In the genomic region with DNA sequence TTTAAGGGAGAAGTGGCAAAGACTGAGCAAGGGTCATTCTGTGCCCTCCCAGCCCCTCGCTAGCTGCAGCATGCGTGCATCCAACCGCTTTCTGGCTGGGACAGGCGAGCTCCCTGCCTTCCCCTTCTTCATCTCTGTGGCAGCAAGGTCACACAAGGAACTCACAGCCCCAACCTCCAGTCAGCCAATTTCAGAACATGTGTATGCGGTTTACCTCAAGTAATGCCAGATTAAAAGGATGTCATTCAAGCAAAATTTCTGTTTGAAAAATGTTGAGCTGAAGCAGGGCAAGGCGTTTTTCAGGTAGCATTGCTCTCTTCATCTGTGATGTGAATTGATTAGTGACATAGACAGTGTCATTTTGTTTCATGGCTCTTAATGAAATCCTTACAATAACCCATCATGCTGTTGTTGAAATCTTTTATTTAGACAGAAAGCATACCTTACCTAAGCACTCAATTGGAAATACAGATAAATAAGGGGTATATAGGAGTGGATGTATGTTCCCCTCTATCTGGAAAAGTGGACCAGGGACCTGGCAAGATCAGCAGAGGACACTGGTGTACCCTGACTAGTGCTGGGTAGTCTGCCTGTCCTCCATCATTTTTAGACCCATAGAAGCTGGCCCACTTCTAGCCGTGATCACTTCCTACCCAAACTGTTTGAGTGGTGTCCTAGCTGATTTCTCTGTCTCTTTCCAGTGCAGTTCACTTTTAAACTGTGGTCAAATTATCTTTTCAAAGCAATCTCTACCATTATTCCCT, we compare ENCODE assay signal across 26 cellular contexts.
DNase-seq lines count a peak whose midpoint lies in the region; ATAC-seq, FAIRE-seq and TF ChIP-seq lines count a peak whose summit lies in the region.
"Had no signal": no experiment of that assay in that cellular context is flagged by ENCODE, and none has a peak within 500 bp of the region (broad histone marks: within the 10 kb centered on the region; RNA-seq: fewer than 3 reads in every experiment).

No MANE protein-coding gene starts in this region.

- H3K9me3 Mint-ChIP-seq in activated CD8-positive, alpha-beta memory T cell treated with anti-CD3 and anti-CD28 coated beads, Interleukin-2, amount 10 ng/mL, durations not matched to agents 7 days and 5 days (ENCODE audit: low read depth): no peaks in the 10 kb centered on the region
- H3K9me3 Mint-ChIP-seq in CD8-positive, alpha-beta T cell: peaks cover 2% of the 10 kb centered on the region

- H3K27me3 Mint-ChIP-seq in activated CD8-positive, alpha-beta memory T cell treated with anti-CD3 and anti-CD28 coated beads, Interleukin-2, amount 10 ng/mL, durations not matched to agents 7 days and 5 days: no peaks in the 10 kb centered on the region
- H3K27me3 Mint-ChIP-seq in CD8-positive, alpha-beta T cell (ENCODE audit: low read depth): peaks cover 2% of the 10 kb centered on the region

- no peaks in the 10 kb centered on the region for H3K79me1 ChIP-seq in H1 (ENCODE audit: low read depth, low read length)

- no peaks in the 10 kb centered on the region for H3K23me2 ChIP-seq in H1 (ENCODE audit: low read depth, low read length)

- no peaks in the 10 kb centered on the region for H3K36me3 Mint-ChIP-seq in activated CD8-positive, alpha-beta memory T cell treated with anti-CD3 and anti-CD28 coated beads, Interleukin-2, amount 10 ng/mL, durations not matched to agents 7 days and 5 days
- no peaks in the 10 kb centered on the region for H3K36me3 Mint-ChIP-seq in CD8-positive, alpha-beta T cell
- H3K36me3 Mint-ChIP-seq: CD4-positive, CD25-positive, alpha-beta regulatory T cell had no signal

- H2BK120ac ChIP-seq in H1 (replicated peaks; ENCODE audit: low read depth, low read length): no peak overlapping the region

- no peak for TF ChIP-seq RAD21 in H1 (IDR thresholded peaks at IDR 0.05 in 1 of 2, conservative IDR thresholded peaks at IDR 0.05 in 1 of 2; ENCODE audit: low read depth in 2 of 2, low read length in 2 of 2)

- WGBS in H1 (ENCODE audit: extremely low coverage in 1 of 2, insufficient coverage in 1 of 2, insufficient read length in 1 of 2, insufficient replicate concordance in 2 of 2, low coverage in 1 of 2, low lambda C conversion rate in 2 of 2, missing lambda C conversion rate in 1 of 2), 2 experiments: 82% methylated on average over 7 of the region's 7 CpGs; no CpG with 5 or more reads in 1 of the 2 experiments

- H2BK12ac ChIP-seq in H1 (ENCODE audit: low read depth, low read length): no peak overlapping the region

- peak overlapping the region; percentile 58; the same call in 1 of the 2 replicates for H2AFZ ChIP-seq in H1 (ENCODE audit: low read length)

- H3K9me3 ChIP-seq in CD8-positive, alpha-beta T cell (ENCODE audit: low read length): no peaks in the 10 kb centered on the region
- 0 out of 4 replicates have a peak, but pooled peaks cover 0 to 3% of the 10 kb centered on the region in 2 experiments for H3K9me3 ChIP-seq in H1 (ENCODE audit: insufficient read depth in 2 of 2, low read depth in 1 of 2, low read length in 1 of 2)
- H3K9me3 ChIP-seq: BLaER1 had no signal

- no peak overlapping the region for H3K14ac ChIP-seq in H1 (ENCODE audit: insufficient read length)

- H3K4me2 ChIP-seq in H1 (ENCODE audit: insufficient read depth in 1 of 2, low read depth in 2 of 2, low read length in 2 of 2): no peak overlapping the region
- H3K4me2 ChIP-seq: BLaER1 had no signal

- peak; percentile 36 for ATAC-seq in activated CD8-positive, alpha-beta memory T cell treated with anti-CD3 and anti-CD28 coated beads, Interleukin-2, amount 10 ng/mL, durations not matched to agents 7 days and 5 days
- peak; percentile 20 for ATAC-seq in CD8-positive, alpha-beta T cell
- ATAC-seq: GM12878, HepG2, K562, Panc1 had no signal

- H4K20me1 ChIP-seq in H1 (replicated peaks in 1 of 2; ENCODE audit: control insufficient read depth in 1 of 2, insufficient read depth in 2 of 2, low read length in 2 of 2): no peaks in the 10 kb centered on the region
- H4K20me1 ChIP-seq: BLaER1 had no signal

- TF ChIP-seq POLR2A in H1 (IDR thresholded peaks at IDR 0.05; ENCODE audit: control extremely low read depth in 1 of 2, low read depth in 2 of 2, low read length in 2 of 2): no peak

- H3K4ac ChIP-seq in H1 (replicated peaks; ENCODE audit: insufficient read length, low read depth, low read length): no peak overlapping the region

- H3K4me1 Mint-ChIP-seq in activated CD8-positive, alpha-beta memory T cell treated with anti-CD3 and anti-CD28 coated beads, Interleukin-2, amount 10 ng/mL, durations not matched to agents 7 days and 5 days: no peaks in the 10 kb centered on the region
- no peaks in the 10 kb centered on the region for H3K4me1 Mint-ChIP-seq in CD8-positive, alpha-beta T cell (ENCODE audit: low read depth)

- no peak overlapping the region for H3K56ac ChIP-seq in H1 (replicated peaks; ENCODE audit: insufficient read length, low read depth, low read length)

- no peak overlapping the region for H3K18ac ChIP-seq in H1 (ENCODE audit: extremely low read depth, low read length)

- no peak overlapping the region for H4K8ac ChIP-seq in H1 (ENCODE audit: extremely low read depth, insufficient read depth, low read length)

- H4K91ac ChIP-seq in H1 (replicated peaks; ENCODE audit: insufficient read length, low read length): no peak overlapping the region

- TF ChIP-seq CTCF in CD8-positive, alpha-beta T cell (IDR thresholded peaks at IDR 0.05): no peak
- TF ChIP-seq CTCF in H1 (IDR thresholded peaks at IDR 0.05; ENCODE audit: control extremely low read depth in 1 of 3, insufficient read depth in 1 of 3, low read depth in 1 of 3, low read length in 3 of 3): no peak

- no peak overlapping the region for H4K5ac ChIP-seq in H1 (ENCODE audit: insufficient read length, low read depth, low read length)

- H3K4me3 ChIP-seq in CD8-positive, alpha-beta T cell (ENCODE audit: low read depth, low read length): no peak overlapping the region
- no peak overlapping the region for H3K4me3 ChIP-seq in Jurkat, Clone E6-1 (ENCODE audit: low read length)
- H3K4me3 ChIP-seq in H1 (ENCODE audit: extremely low read depth in 1 of 4, insufficient read depth in 2 of 4, low read depth in 3 of 4, low read length in 4 of 4): no peak overlapping the region
- H3K4me3 ChIP-seq: BLaER1, GM12878, K562 had no signal

- no peak overlapping the region for H3K27ac ChIP-seq in CD8-positive, alpha-beta T cell (ENCODE audit: low read depth, low read length)
- H3K27ac ChIP-seq in H1 (ENCODE audit: low read depth, low read length): no peak overlapping the region
- H3K27ac ChIP-seq: BLaER1, RWPE1 had no signal

- H3K23ac ChIP-seq in H1 (ENCODE audit: insufficient read length): no peak overlapping the region

- H2AK5ac ChIP-seq in H1 (ENCODE audit: low read depth, low read length): no peak overlapping the region

- H3K4me1 ChIP-seq in CD8-positive, alpha-beta T cell (ENCODE audit: insufficient read depth, low read length): no peaks in the 10 kb centered on the region
- no peaks in the 10 kb centered on the region for H3K4me1 ChIP-seq in H1 (replicated peaks in 1 of 4; ENCODE audit: control insufficient read depth in 3 of 4, insufficient read depth in 4 of 4, low read length in 3 of 4)
- H3K4me1 ChIP-seq: BLaER1 had no signal

- no peak for TF ChIP-seq EP300 in H1 (IDR thresholded peaks at IDR 0.05; ENCODE audit: borderline replicate concordance in 1 of 2, low read depth in 2 of 2, low read length in 2 of 2)

- no peaks in the 10 kb centered on the region for H3K79me2 ChIP-seq in H1 (ENCODE audit: control insufficient read depth in 1 of 2, insufficient read depth in 2 of 2, low read length in 2 of 2)

- no peak overlapping the region for H3K27ac Mint-ChIP-seq in activated CD8-positive, alpha-beta memory T cell treated with anti-CD3 and anti-CD28 coated beads, Interleukin-2, amount 10 ng/mL, durations not matched to agents 7 days and 5 days
- H3K27ac Mint-ChIP-seq in CD8-positive, alpha-beta T cell: no peak overlapping the region
- H3K27ac Mint-ChIP-seq: CD4-positive, CD25-positive, alpha-beta regulatory T cell had no signal

- H3K4me3 Mint-ChIP-seq in activated CD8-positive, alpha-beta memory T cell treated with anti-CD3 and anti-CD28 coated beads, Interleukin-2, amount 10 ng/mL, durations not matched to agents 7 days and 5 days: no peak overlapping the region
- H3K4me3 Mint-ChIP-seq in CD8-positive, alpha-beta T cell: no peak overlapping the region
- H3K4me3 Mint-ChIP-seq: CD4-positive, CD25-positive, alpha-beta regulatory T cell had no signal

- no peak overlapping the region for H2BK15ac ChIP-seq in H1 (ENCODE audit: low read length)

- intact Hi-C loops in CD8-positive, alpha-beta T cell (cut with DNase I, micrococcal nuclease): no loop called here

- H2BK5ac ChIP-seq in H1 (ENCODE audit: low read depth, low read length): no peak overlapping the region

- 0 out of 7 replicates have a peak overlapping the region, but pooled peaks of 1 of the 4 experiments have one; percentile 11 for H3K9ac ChIP-seq in H1 (replicated peaks in 1 of 4; ENCODE audit: extremely low read depth in 1 of 4, low read depth in 3 of 4, low read length in 3 of 4)
- H3K9ac ChIP-seq: BLaER1 had no signal

- FAIRE-seq in H1 (lab: Jason Lieb, UNC): no peak
- FAIRE-seq: D721Med, GM12878, HepG2, K562 had no signal

- no peaks in the 10 kb centered on the region for H3K27me3 ChIP-seq in CD8-positive, alpha-beta T cell (ENCODE audit: insufficient read depth, low read length)
- H3K27me3 ChIP-seq in H1 (replicated peaks in 1 of 4; ENCODE audit: control insufficient read depth in 3 of 4, extremely low read depth in 1 of 4, insufficient read depth in 3 of 4, low read length in 3 of 4): no peaks in the 10 kb centered on the region
- H3K27me3 ChIP-seq: BLaER1 had no signal

- CTCF ChIA-PET in activated CD8-positive, alpha-beta memory T cell treated with anti-CD3 and anti-CD28 coated beads, Interleukin-2, amount 10 ng/mL, durations not matched to agents 7 days and 5 days (lab: Charles Lee): no interaction called here
- CTCF ChIA-PET in CD8-positive, alpha-beta T cell (lab: Charles Lee): no interaction called here
- CTCF ChIA-PET in H1 (lab: Charles Lee; ENCODE audit: partially characterized antibody): no interaction called here

- POLR2A ChIA-PET in CD8-positive, alpha-beta T cell (lab: Charles Lee): no interaction called here
- POLR2A ChIA-PET in H1 (lab: Charles Lee; ENCODE audit: partially characterized antibody): no interaction called here

- H2BK20ac ChIP-seq in H1 (ENCODE audit: low read length): no peak overlapping the region

- H3K36me3 ChIP-seq in CD8-positive, alpha-beta T cell (ENCODE audit: insufficient read depth, low read length): no peaks in the 10 kb centered on the region
- no peaks in the 10 kb centered on the region for H3K36me3 ChIP-seq in H1 (ENCODE audit: control insufficient read depth in 2 of 4, insufficient read depth in 4 of 4, low read length in 3 of 4)
- H3K36me3 ChIP-seq: BLaER1 had no signal

- DNase-seq in activated CD8-positive, alpha-beta memory T cell treated with anti-CD3 and anti-CD28 coated beads, Interleukin-2, amount 10 ng/mL, durations not matched to agents 7 days and 5 days: no peak
- no peak for DNase-seq in activated CD8-positive, alpha-beta memory T cell treated with anti-CD3 and anti-CD28 coated beads for 24 hours
- DNase-seq in CD8-positive, alpha-beta T cell: no peak
- DNase-seq in Jurkat, Clone E6-1 (ENCODE audit: low read depth, low spot score): peak; percentile 81
- DNase-seq in H1 (ENCODE audit: low read depth in 1 of 2, low spot score in 2 of 2) (no peak), DMS53 treated with DMSO at 0.1 percent for 48 hours (lab: John Stamatoyannopoulos, UW; ENCODE audit: unreplicated experiment) (no peak), HPDE6-E6E7 (ENCODE audit: extremely low spot score) (no peak)
- DNase-seq in stimulated activated naive CD4-positive, alpha-beta T cell treated with Interleukin-2 at 50 U/mL for 16 hours (lab: John Stamatoyannopoulos, UW): no peak
- DNase-seq: Kasumi-1, NCI-H1092 treated with DMSO at 0.1 percent for 48 hours, NCI-H1436, NCI-H187, NCI-H2081 treated with DMSO at 0.1 percent for 48 hours, NCI-H2171, NCI-H226, NCI-H510A, NCI-H69, SHP77 had no signal
